ENCODE assay signal across 1 cellular context in the genomic region with DNA sequence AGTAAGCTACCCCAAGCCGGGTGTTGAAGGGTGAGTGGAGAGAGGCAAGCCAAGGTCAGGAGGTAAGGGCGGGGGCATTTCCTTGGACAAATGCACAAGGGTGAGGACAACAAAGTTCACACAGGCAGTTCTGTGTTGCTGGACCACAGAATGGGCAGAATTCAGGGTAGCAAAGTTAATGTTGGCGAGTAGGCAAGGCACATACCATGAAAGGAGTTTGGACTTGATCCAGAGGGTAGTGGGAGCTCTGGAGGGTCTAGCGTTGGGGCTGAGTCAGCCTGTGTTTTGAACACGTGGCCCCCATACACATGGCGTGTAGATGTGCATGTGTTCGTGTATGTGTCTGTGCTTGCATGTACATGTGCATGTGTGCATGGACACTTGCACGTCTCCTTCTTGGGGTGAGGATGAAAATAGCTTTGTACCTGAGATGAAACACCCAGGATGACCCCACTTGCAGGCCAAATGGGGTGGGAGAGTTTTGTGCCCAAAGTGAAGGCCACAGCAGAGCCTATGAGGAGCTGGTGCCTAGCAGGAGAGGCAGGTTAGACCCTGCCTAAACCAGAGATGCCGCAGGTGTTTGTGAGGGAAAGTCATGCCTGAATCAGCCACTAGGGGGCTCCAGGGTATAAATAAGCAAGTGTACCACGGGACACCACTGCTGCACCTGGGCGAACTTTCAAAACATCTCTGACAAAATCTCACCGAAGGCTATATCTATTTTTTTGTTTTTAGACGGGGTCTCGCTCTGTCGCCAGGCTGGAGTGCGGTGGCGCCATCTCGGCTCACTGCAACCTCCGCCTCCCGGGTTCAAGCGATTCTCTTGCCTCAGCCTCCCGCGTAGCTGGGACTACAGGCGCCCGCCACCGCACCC.
TF ChIP-seq lines count a peak whose summit lies in the region.

No MANE protein-coding gene starts in this region.

TF ChIP-seq in H1, 55 proteins besides CTCF, POLR2A, EP300 and RAD21 (continued from another document):
- peak; percentile 91 for TF ChIP-seq TCF12 (IDR thresholded peaks at IDR 0.05; ENCODE audit: low read depth, low read length)
- no peak for TF ChIP-seq CBX5 (IDR thresholded peaks at IDR 0.05; ENCODE audit: low read depth, low read length)
- TF ChIP-seq SUZ12 (IDR thresholded peaks at IDR 0.05; ENCODE audit: low read length): no peak
